ENCODE assay signal across 17 cellular contexts in genomic region chr19:16970821-16971220, GRCh38.
"Had no signal": no experiment of that assay in that cellular context is flagged by ENCODE, and none has a peak within 500 bp of the region (broad histone marks: within the 10 kb centered on the region; RNA-seq: fewer than 3 reads in every experiment).

No MANE protein-coding gene starts in this region.

- H3K4me3 ChIP-seq: colonic mucosa, esophagus squamous epithelium, gastroesophageal sphincter, left lung, lower lobe of right lung, sigmoid colon, skin epidermis, uterus had no signal

- H3K36me3 ChIP-seq: colonic mucosa, esophagus squamous epithelium, gastroesophageal sphincter, sigmoid colon, uterus had no signal

- H3K4me1 ChIP-seq: colonic mucosa, esophagus squamous epithelium, gastroesophageal sphincter, left lung, lower lobe of right lung, sigmoid colon, uterus had no signal

- H3K27ac ChIP-seq: colonic mucosa, esophagus squamous epithelium, gastroesophageal sphincter, left lung, lower lobe of right lung, sigmoid colon, skin epidermis, uterus had no signal

- DNase-seq: colonic mucosa; dermis blood vessel endothelial cell; esophagus squamous epithelium; foreskin fibroblast; glutamatergic neuron; immature natural killer cell; left lung; lower lobe of right lung; naive thymus-derived CD4-positive, alpha-beta T cell; nephron progenitor cell; sigmoid colon; stimulated activated CD4-positive, alpha-beta T cell treated with anti-CD3 and anti-CD28 coated beads, Interleukin-2, amount 100 ng/mL, for 48 hours; stimulated activated naive CD4-positive, alpha-beta T cell treated with Interleukin-2 at 50 U/mL for 16 hours; uterus had no signal

- FAIRE-seq: keratinocyte had no signal

- H3K27me3 ChIP-seq: colonic mucosa, esophagus squamous epithelium, gastroesophageal sphincter, left lung, sigmoid colon, uterus had no signal

- H3K9me3 ChIP-seq: colonic mucosa had no signal

- ATAC-seq: gastroesophageal sphincter; left lung; naive thymus-derived CD4-positive, alpha-beta T cell had no signal
